ENCODE assay signal across 14 cellular contexts in genomic region chr14:97266653-97267052, GRCh38.
DNase-seq lines count a peak whose midpoint lies in the region; ATAC-seq and TF ChIP-seq lines count a peak whose summit lies in the region.
"Had no signal": no experiment of that assay in that cellular context is flagged by ENCODE, and none has a peak within 500 bp of the region (broad histone marks: within the 10 kb centered on the region; RNA-seq: fewer than 3 reads in every experiment).

No MANE protein-coding gene starts in this region.

- peaks cover under 1% of the 10 kb centered on the region for H3K27me3 Mint-ChIP-seq in glutamatergic neuron (ENCODE audit: unreplicated experiment)
- H3K27me3 Mint-ChIP-seq: activated B cell treated with CpG ODN at 0.5 μM for 24 hours; CD4-positive, CD25-positive, alpha-beta regulatory T cell had no signal

- peak overlapping the region; percentile 7 for H3K27ac Mint-ChIP-seq in glutamatergic neuron (ENCODE audit: unreplicated experiment)
- H3K27ac Mint-ChIP-seq: activated B cell treated with CpG ODN at 0.5 μM for 24 hours; CD4-positive, CD25-positive, alpha-beta regulatory T cell had no signal

- H3K36me3 Mint-ChIP-seq in glutamatergic neuron (ENCODE audit: unreplicated experiment), result no peaks in the 10 kb centered on the region
- H3K36me3 Mint-ChIP-seq: CD4-positive, CD25-positive, alpha-beta regulatory T cell had no signal

- H3K9me3 Mint-ChIP-seq in glutamatergic neuron (ENCODE audit: unreplicated experiment), result no peaks in the 10 kb centered on the region
- H3K9me3 Mint-ChIP-seq: activated B cell treated with CpG ODN at 0.5 μM for 24 hours had no signal

- ATAC-seq in HG02870 (IDR thresholded peaks at IDR 0.05; ENCODE audit: unreplicated experiment), result no peak
- ATAC-seq: stimulated activated naive CD8-positive, alpha-beta T cell treated with anti-CD3 and anti-CD28 coated beads, Interleukin-15, Interleukin-2, amounts not matched to agents 100 U/mL and 50 U/mL, for 24 hours had no signal

- DNase-seq in H7 (peak; percentile 63), SW480 (ENCODE audit: low spot score) (peak; percentile 91), glutamatergic neuron (no peak), skeletal muscle cell (ENCODE audit: low read depth) (peak; percentile 8), HuH-7.5 (ENCODE audit: low spot score) (no peak), cardiac septum (ENCODE audit: low spot score) (no peak)
- DNase-seq: activated B cell treated with CpG ODN at 0.5 μM for 24 hours; caudate nucleus; CD4-positive, CD25-positive, alpha-beta regulatory T cell; hippocampal formation; sigmoid colon; stimulated activated naive CD8-positive, alpha-beta T cell treated with anti-CD3 and anti-CD28 coated beads, Interleukin-15, Interleukin-2, amounts not matched to agents 100 U/mL and 50 U/mL, for 24 hours; uterus had no signal

- H3K27me3 ChIP-seq in H7 (ENCODE audit: control insufficient read depth, insufficient read depth, low read length), result no peaks in the 10 kb centered on the region
- H3K27me3 ChIP-seq: sigmoid colon, uterus had no signal

- no peak overlapping the region for H3K4me3 ChIP-seq in H7 (ENCODE audit: insufficient read depth, low read depth, low read length)
- H3K4me3 ChIP-seq in skeletal muscle cell (ENCODE audit: low read depth, low read length), result no peak overlapping the region
- H3K4me3 ChIP-seq: sigmoid colon, uterus had no signal

- H3K36me3 ChIP-seq in H7 (replicated peaks; ENCODE audit: control insufficient read depth, insufficient read depth, low read length), result no peaks in the 10 kb centered on the region
- H3K36me3 ChIP-seq: sigmoid colon, uterus had no signal

- intact Hi-C loops in cardiac septum (cut with DNase I), result no loop called here

- H3K4me3 Mint-ChIP-seq in glutamatergic neuron (ENCODE audit: unreplicated experiment), result no peak overlapping the region
- H3K4me3 Mint-ChIP-seq: activated B cell treated with CpG ODN at 0.5 μM for 24 hours; CD4-positive, CD25-positive, alpha-beta regulatory T cell had no signal

- no peak for TF ChIP-seq CTCF in glutamatergic neuron (IDR thresholded peaks at IDR 0.05; ENCODE audit: partially characterized antibody, unreplicated experiment)

- H3K4me1 Mint-ChIP-seq in glutamatergic neuron (ENCODE audit: low read depth, unreplicated experiment), result peaks cover 7% of the 10 kb centered on the region
- H3K4me1 Mint-ChIP-seq: activated B cell treated with CpG ODN at 0.5 μM for 24 hours; CD4-positive, CD25-positive, alpha-beta regulatory T cell had no signal

Comparison
In these comparisons a context has a peak if more than half of its experiments do, and no peak if none do; other contexts are left out.
1. DNase-seq: peak in H7 (single experiment), SW480 (single experiment) and skeletal muscle cell (single experiment); none in glutamatergic neuron (single experiment), HuH-7.5 (single experiment) and cardiac septum (single experiment).